ENCODE assay signal across 11 cellular contexts in genomic region chr14:50058112-50058511, GRCh38.
"Had no signal": no experiment of that assay in that cellular context is flagged by ENCODE, and none has a peak within 500 bp of the region (broad histone marks: within the 10 kb centered on the region; RNA-seq: fewer than 3 reads in every experiment).

No MANE protein-coding gene starts in this region.

- H3K4me3 Mint-ChIP-seq: activated naive CD8-positive, alpha-beta T cell treated with anti-CD3 and anti-CD28 coated beads for 36 hours; activated T-cell treated with anti-CD3 and anti-CD28 coated beads, Interleukin-2, amount 50 U/mL, for 72 hours; neural progenitor cell; T-helper 17 cell had no signal

- DNase-seq: activated CD4-positive, CD25-positive, alpha-beta regulatory T cell; activated gamma-delta T cell treated with Interleukin-2 at 50 U/mL for 16 hours; activated naive CD8-positive, alpha-beta T cell treated with anti-CD3 and anti-CD28 coated beads for 36 hours; activated T-cell treated with anti-CD3 and anti-CD28 coated beads, Interleukin-2, amount 50 U/mL, for 72 hours; foreskin melanocyte; ovary; stimulated activated CD4-positive, alpha-beta T cell treated with anti-CD3 and anti-CD28 coated beads, Interleukin-4, amount 100 ng/mL, for 1 hour; stomach; T-helper 17 cell had no signal

- H3K27me3 Mint-ChIP-seq: activated naive CD8-positive, alpha-beta T cell treated with anti-CD3 and anti-CD28 coated beads for 36 hours; T-helper 17 cell had no signal

- H3K27ac Mint-ChIP-seq: activated T-cell treated with anti-CD3 and anti-CD28 coated beads, Interleukin-2, amount 50 U/mL, for 72 hours; neural progenitor cell had no signal

- H3K9me3 Mint-ChIP-seq: activated T-cell treated with anti-CD3 and anti-CD28 coated beads, Interleukin-2, amount 50 U/mL, for 72 hours; neural progenitor cell had no signal

- ATAC-seq: activated T-cell treated with anti-CD3 and anti-CD28 coated beads, Interleukin-2, amount 50 U/mL, for 72 hours; left lobe of liver; T-helper 17 cell had no signal

- H3K36me3 Mint-ChIP-seq: neural progenitor cell had no signal
